ENCODE assay signal across 14 cellular contexts in the genomic region with DNA sequence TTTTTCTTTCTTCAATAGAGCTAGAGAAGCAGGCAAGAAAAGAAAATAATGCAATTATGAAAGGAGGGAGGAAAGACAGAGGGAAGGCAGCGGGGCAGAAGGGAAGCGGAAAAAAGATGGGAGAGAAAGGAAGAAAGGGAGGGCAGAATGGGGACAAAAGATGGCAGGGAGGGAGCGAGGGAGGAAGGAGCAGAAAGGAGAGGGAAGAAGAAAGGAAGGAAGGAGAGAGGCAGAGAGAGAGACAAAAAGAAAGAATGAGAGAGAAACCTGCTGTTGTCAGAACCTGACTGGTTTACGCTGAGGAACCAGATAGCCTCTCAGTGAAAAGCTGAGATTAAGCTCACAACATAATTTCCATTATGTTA. TPM values are rescaled to one million over a fixed set of nuclear protein-coding genes. Genes with fewer than 3 reads are reported as not detected.
DNase-seq lines count a peak whose midpoint lies in the region; ATAC-seq, FAIRE-seq and TF ChIP-seq lines count a peak whose summit lies in the region.
"Had no signal": no experiment of that assay in that cellular context is flagged by ENCODE, and none has a peak within 500 bp of the region (broad histone marks: within the 10 kb centered on the region; RNA-seq: fewer than 3 reads in every experiment).

No MANE protein-coding gene starts in this region.

- no peak for TF ChIP-seq CTCF in GM23338 (conservative IDR thresholded peaks at IDR 0.05; ENCODE audit: low read depth in 2 of 2)
- no peak for TF ChIP-seq CTCF in hepatocyte (IDR thresholded peaks at IDR 0.05; ENCODE audit: poor library complexity)
- no peak for TF ChIP-seq CTCF in type B pancreatic cell (conservative IDR thresholded peaks at IDR 0.05)

- no peak overlapping the region for H2BK120ac ChIP-seq in neuronal stem cell (ENCODE audit: low read depth, low read length)

- no peak overlapping the region for H3K4ac ChIP-seq in neuronal stem cell (ENCODE audit: low read length)

- no peaks in the 10 kb centered on the region for H3F3A ChIP-seq in GM23338 (replicated peaks; ENCODE audit: low read depth)

- no peak overlapping the region for H3K4me2 ChIP-seq in GM23338
- no peak overlapping the region for H3K4me2 ChIP-seq in hepatocyte
- H3K4me2 ChIP-seq in neuronal stem cell (ENCODE audit: insufficient read depth, low read length, poor library complexity, severe bottlenecking) = no peak overlapping the region
- H3K4me2 ChIP-seq: BLaER1 had no signal

- no peaks in the 10 kb centered on the region for H3K36me3 ChIP-seq in GM23338 (ENCODE audit: insufficient read depth)
- H3K36me3 ChIP-seq in hepatocyte (replicated peaks; ENCODE audit: insufficient read depth, low read depth) = no peaks in the 10 kb centered on the region
- H3K36me3 ChIP-seq in neuronal stem cell (replicated peaks in 1 of 2; ENCODE audit: control insufficient read depth in 2 of 2, insufficient read depth in 2 of 2, low read length in 2 of 2) = no peaks in the 10 kb centered on the region
- H3K36me3 ChIP-seq: BLaER1 had no signal

- no peak overlapping the region for H2AK5ac ChIP-seq in neuronal stem cell (ENCODE audit: low read depth, low read length)

- ATAC-seq in GM23338 (no peak), GM18861 (IDR thresholded peaks at IDR 0.05; ENCODE audit: unreplicated experiment) (no peak)

- H3K27ac ChIP-seq in GM23338 (ENCODE audit: low read depth) (no peak overlapping the region), hepatocyte (peak overlapping the region; percentile 84), neuronal stem cell (replicated peaks; ENCODE audit: low read length) (no peak overlapping the region)
- H3K27ac ChIP-seq: GM23248 had no signal

- H3K4me3 ChIP-seq in GM23338 (no peak overlapping the region), hepatocyte (no peak overlapping the region), neuronal stem cell (ENCODE audit: low read length in 2 of 2) (no peak overlapping the region)
- H3K4me3 ChIP-seq: BLaER1, GM23248 had no signal

- H4K20me1 ChIP-seq in GM23338 (replicated peaks; ENCODE audit: insufficient read depth) (no peaks in the 10 kb centered on the region), hepatocyte (ENCODE audit: insufficient read depth, poor library complexity, severe bottlenecking) (no peaks in the 10 kb centered on the region)
- H4K20me1 ChIP-seq: BLaER1 had no signal

- no peak overlapping the region for H4K91ac ChIP-seq in neuronal stem cell (ENCODE audit: low read depth, low read length, poor library complexity)

- no peak overlapping the region for H3K9ac ChIP-seq in neuronal stem cell (ENCODE audit: low read depth, low read length, poor library complexity)
- H3K9ac ChIP-seq: BLaER1, GM23248 had no signal

- H3K27me3 ChIP-seq in GM23338 (ENCODE audit: insufficient read depth) = no peaks in the 10 kb centered on the region
- H3K27me3 ChIP-seq in hepatocyte = no peaks in the 10 kb centered on the region
- H3K27me3 ChIP-seq in neuronal stem cell (ENCODE audit: control insufficient read depth in 3 of 3, insufficient read depth in 3 of 3, low read depth in 1 of 3, low read length in 3 of 3) = no peaks in the 10 kb centered on the region
- H3K27me3 ChIP-seq: BLaER1 had no signal

- no peak overlapping the region for H2BK12ac ChIP-seq in neuronal stem cell (ENCODE audit: low read length)

- H3K9me3 ChIP-seq in hepatocyte (ENCODE audit: low read depth) = no peaks in the 10 kb centered on the region
- no peaks in the 10 kb centered on the region for H3K9me3 ChIP-seq in neuronal stem cell (replicated peaks in 1 of 2; ENCODE audit: control insufficient read depth in 2 of 2, insufficient read depth in 1 of 2, low read depth in 1 of 2, low read length in 2 of 2)
- H3K9me3 ChIP-seq: BLaER1 had no signal

- H3K4me1 Mint-ChIP-seq in GM23338 (peaks cover 14% of the 10 kb centered on the region), type B pancreatic cell (ENCODE audit: unreplicated experiment) (peaks cover 16% of the 10 kb centered on the region)
- H3K4me1 Mint-ChIP-seq: CD8-positive, alpha-beta memory T cell; IgD-negative memory B cell had no signal

- H3K14ac ChIP-seq in neuronal stem cell (ENCODE audit: low read length) = no peak overlapping the region

- H3K18ac ChIP-seq in neuronal stem cell (ENCODE audit: low read length) = no peak overlapping the region

- H2BK5ac ChIP-seq in neuronal stem cell (ENCODE audit: low read length) = no peak overlapping the region

- no peak for DNase-seq in GM23338 (ENCODE audit: low spot score)
- no peak for DNase-seq in hepatocyte (ENCODE audit: low spot score)
- DNase-seq in neuronal stem cell (ENCODE audit: low spot score) = no peak
- no peak for DNase-seq in type B pancreatic cell (ENCODE audit: extremely low spot score, unreplicated experiment)
- DNase-seq in stimulated activated CD4-positive, alpha-beta T cell treated with anti-CD3 and anti-CD28 coated beads, Interleukin-12 subunit alpha, Interleukin-12 subunit beta, amount 100 ng/mL, for 4 hours = no peak
- DNase-seq in frontal cortex (ENCODE audit: low spot score in 2 of 2) = no peak
- DNase-seq: AML-193; CD8-positive, alpha-beta memory T cell; GF-D8; GM23248; H7 had no signal

- H3K9me2 ChIP-seq in GM23338 (ENCODE audit: insufficient read depth) = peaks cover 11% of the 10 kb centered on the region
- no peaks in the 10 kb centered on the region for H3K9me2 ChIP-seq in hepatocyte (replicated peaks; ENCODE audit: insufficient read depth)

- H3K79me1 ChIP-seq in neuronal stem cell (ENCODE audit: low read depth, low read length) = no peaks in the 10 kb centered on the region

- H3K79me2 ChIP-seq in GM23338 (replicated peaks; ENCODE audit: insufficient read depth) (no peaks in the 10 kb centered on the region), hepatocyte (no peaks in the 10 kb centered on the region)

- peaks cover 4% of the 10 kb centered on the region for H3K27me3 Mint-ChIP-seq in GM23338 (ENCODE audit: insufficient read depth, low read depth, poor library complexity)
- peaks cover 15% of the 10 kb centered on the region for H3K27me3 Mint-ChIP-seq in type B pancreatic cell

- peak overlapping the region; percentile 70 for H2AFZ ChIP-seq in GM23338
- no peak overlapping the region for H2AFZ ChIP-seq in hepatocyte
- peak overlapping the region; percentile 61 for H2AFZ ChIP-seq in neuronal stem cell (ENCODE audit: low read length)
- H2AFZ ChIP-seq: GM23248 had no signal

- H3K4me3 Mint-ChIP-seq in GM23338 = no peak overlapping the region
- H3K4me3 Mint-ChIP-seq in type B pancreatic cell = no peak overlapping the region
- H3K4me3 Mint-ChIP-seq: CD8-positive, alpha-beta memory T cell had no signal

- H4K8ac ChIP-seq in neuronal stem cell (ENCODE audit: low read depth, low read length) = no peak overlapping the region

- H3K9me3 Mint-ChIP-seq in GM23338 (no peaks in the 10 kb centered on the region), type B pancreatic cell (no peaks in the 10 kb centered on the region)
- H3K9me3 Mint-ChIP-seq: IgD-negative memory B cell had no signal

- no peak overlapping the region for H2BK15ac ChIP-seq in neuronal stem cell (ENCODE audit: low read length)

- H3K36me3 Mint-ChIP-seq in GM23338 (ENCODE audit: low read depth) (no peaks in the 10 kb centered on the region), type B pancreatic cell (no peaks in the 10 kb centered on the region)
- H3K36me3 Mint-ChIP-seq: IgD-negative memory B cell had no signal

- H3K23ac ChIP-seq in neuronal stem cell (ENCODE audit: low read depth, low read length, poor library complexity) = no peak overlapping the region

- FAIRE-seq in frontal cortex (lab: Jason Lieb, UNC) = no peak

- no peaks in the 10 kb centered on the region for H3K4me1 ChIP-seq in GM23338 (ENCODE audit: insufficient read depth)
- H3K4me1 ChIP-seq in hepatocyte (ENCODE audit: insufficient read depth) = peaks cover 13% of the 10 kb centered on the region
- H3K4me1 ChIP-seq in neuronal stem cell (ENCODE audit: control insufficient read depth in 2 of 2, insufficient read depth in 1 of 2, low read depth in 1 of 2, low read length in 2 of 2) = peaks cover 11 to 15% of the 10 kb centered on the region in 2 donors

- 0 out of 2 replicates have a peak overlapping the region, but pooled peaks have one; percentile 54 for H3K27ac Mint-ChIP-seq in GM23338
- H3K27ac Mint-ChIP-seq in type B pancreatic cell = peak overlapping the region; percentile 57
- H3K27ac Mint-ChIP-seq: CD8-positive, alpha-beta memory T cell; IgD-negative memory B cell had no signal

- WGBS in hepatocyte (ENCODE audit: low lambda C conversion rate, missing lambda C conversion rate) = 90% methylated on average over 4 of the region's 4 CpGs
- no CpG with 5 or more reads among the region's 4 CpGs for WGBS in neuronal stem cell (ENCODE audit: extremely low coverage in 2 of 2, insufficient read length in 2 of 2, insufficient replicate concordance in 1 of 2), 2 donors

TF ChIP-seq in GM23338, 12 proteins besides CTCF, POLR2A, EP300 and RAD21:
- no peak for TF ChIP-seq CREB1 (CRISPR knock-in tag; IDR thresholded peaks at IDR 0.05; ENCODE audit: low read depth)

RNA-seq across cellular contexts. Expression of a gene that starts 31.9 kb away (rescaled TPM):
- total RNA-seq in GM23338 (2014; rRNA removed; shearing (Covaris generic)) = 13.7 and 15.6 TPM in 2 replicates
- polyA plus RNA-seq in GM23338 (2016; fragmentation: Nextera tagmentation; extraction: Ambion mirVana) (9.8 TPM in 2 replicates), hepatocyte (23.6 and 38.1 TPM in 2 replicates)
- total RNA-seq in hepatocyte (9.4 and 11.8 TPM in 2 replicates), type B pancreatic cell (ENCODE audit: low replicate concordance) (14.7 and 18.4 TPM in 2 replicates), frontal cortex (18.8 TPM)
- 82.7 TPM for polyA plus RNA-seq in neuronal stem cell (2013, experiment 1 of 2)
- 86.2 TPM for polyA plus RNA-seq in neuronal stem cell (2013, experiment 2 of 2)
- total RNA-seq: CD8-positive, alpha-beta memory T cell; GM23248 had no signal
- polyA plus RNA-seq: CD8-positive, alpha-beta memory T cell; GM23248; IgD-negative memory B cell had no signal
